ENCODE assay signal across 1 cellular context in the genomic region with DNA sequence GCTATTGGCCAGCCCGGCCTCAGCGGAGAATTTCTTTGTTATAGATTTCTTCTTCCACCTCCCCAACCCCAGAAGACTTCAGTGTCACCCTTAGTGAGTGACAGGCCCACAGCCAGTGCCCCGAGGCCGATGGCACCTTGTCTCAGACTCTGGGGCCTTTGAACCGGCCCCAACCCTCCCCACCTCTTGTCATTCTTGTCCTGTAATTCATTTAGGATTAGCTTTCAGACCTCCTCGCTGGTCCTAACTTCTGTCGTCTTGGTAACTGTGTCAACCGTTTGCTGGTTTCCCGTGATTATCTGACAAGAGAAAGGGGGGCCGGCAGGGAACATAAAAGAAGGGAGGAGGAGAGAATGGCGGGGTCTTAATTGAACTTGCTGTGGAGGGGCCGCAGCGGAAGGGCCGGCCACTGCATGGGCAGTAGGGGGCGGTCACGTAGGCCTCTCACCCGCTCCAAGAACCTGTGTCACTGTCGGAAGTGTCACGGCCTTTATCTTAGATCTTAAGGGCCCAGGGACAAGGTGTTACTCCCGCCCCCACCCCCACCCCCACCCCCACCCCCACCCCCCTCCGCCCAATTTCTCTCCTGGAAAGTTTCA.
TF ChIP-seq lines count a peak whose summit lies in the region.

No MANE protein-coding gene starts in this region.

TF ChIP-seq in K562, 482 proteins besides CTCF, POLR2A, EP300 and RAD21 (continued from another document and continues in another):
- TF ChIP-seq, protein P1, sequence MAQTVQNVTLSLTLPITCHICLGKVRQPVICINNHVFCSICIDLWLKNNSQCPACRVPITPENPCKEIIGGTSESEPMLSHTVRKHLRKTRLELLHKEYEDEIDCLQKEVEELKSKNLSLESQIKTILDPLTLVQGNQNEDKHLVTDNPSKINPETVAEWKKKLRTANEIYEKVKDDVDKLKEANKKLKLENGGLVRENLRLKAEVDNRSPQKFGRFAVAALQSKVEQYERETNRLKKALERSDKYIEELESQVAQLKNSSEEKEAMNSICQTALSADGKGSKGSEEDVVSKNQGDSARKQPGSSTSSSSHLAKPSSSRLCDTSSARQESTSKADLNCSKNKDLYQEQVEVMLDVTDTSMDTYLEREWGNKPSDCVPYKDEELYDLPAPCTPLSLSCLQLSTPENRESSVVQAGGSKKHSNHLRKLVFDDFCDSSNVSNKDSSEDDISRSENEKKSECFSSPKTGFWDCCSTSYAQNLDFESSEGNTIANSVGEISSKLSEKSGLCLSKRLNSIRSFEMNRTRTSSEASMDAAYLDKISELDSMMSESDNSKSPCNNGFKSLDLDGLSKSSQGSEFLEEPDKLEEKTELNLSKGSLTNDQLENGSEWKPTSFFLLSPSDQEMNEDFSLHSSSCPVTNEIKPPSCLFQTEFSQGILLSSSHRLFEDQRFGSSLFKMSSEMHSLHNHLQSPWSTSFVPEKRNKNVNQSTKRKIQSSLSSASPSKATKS (CRISPR knock-in tag; IDR thresholded peaks at IDR 0.05) = no peak
- TF ChIP-seq YBX1 (IDR thresholded peaks at IDR 0.05) (no peak), HDAC8 (tag; IDR thresholded peaks at IDR 0.05) (no peak), CREBBP (IDR thresholded peaks at IDR 0.05; ENCODE audit: low read depth, low read length) (no peak), ZNF23 (CRISPR knock-in tag; IDR thresholded peaks at IDR 0.05) (no peak), TARDBP (IDR thresholded peaks at IDR 0.05) (no peak), JUNB (CRISPR knock-in tag; conservative IDR thresholded peaks at IDR 0.05) (no peak), POLR2G (IDR thresholded peaks at IDR 0.05; ENCODE audit: low read depth, low read length) (peak; percentile 2; the same call in 1 of the 2 replicates), NCOA2 (IDR thresholded peaks at IDR 0.05; ENCODE audit: partially characterized antibody in 2 of 2) (no peak), SRSF9 (IDR thresholded peaks at IDR 0.05; ENCODE audit: borderline replicate concordance, low read depth, low read length) (no peak), ARID2 (IDR thresholded peaks at IDR 0.05) (no peak), FOXM1 (IDR thresholded peaks at IDR 0.05; ENCODE audit: low read depth) (no peak), FOXM1 (CRISPR knock-in tag; IDR thresholded peaks at IDR 0.05; ENCODE audit: low read depth) (no peak), BRD9 (IDR thresholded peaks at IDR 0.05; ENCODE audit: low read depth, partially characterized antibody) (peak; percentile 48), ZNF224 (CRISPR knock-in tag; IDR thresholded peaks at IDR 0.05) (no peak), ETV5 (CRISPR knock-in tag; IDR thresholded peaks at IDR 0.05; ENCODE audit: low read depth) (peak; percentile 79), CBX5 (IDR thresholded peaks at IDR 0.05; ENCODE audit: borderline replicate concordance, low read depth) (no peak), ZNF124 (CRISPR knock-in tag; IDR thresholded peaks at IDR 0.05) (no peak), ZNF282 (CRISPR knock-in tag; IDR thresholded peaks at IDR 0.05) (no peak), PHTF2 (CRISPR knock-in tag; IDR thresholded peaks at IDR 0.05) (no peak), PHB (CRISPR knock-in tag; IDR thresholded peaks at IDR 0.05) (no peak; the same call in 1 of the 2 replicates), MCM5 (IDR thresholded peaks at IDR 0.05; ENCODE audit: low read depth) (no peak), NCOA4 (IDR thresholded peaks at IDR 0.05; ENCODE audit: partially characterized antibody) (no peak), CREB1 (IDR thresholded peaks at IDR 0.05) (no peak), CREB1 (CRISPR knock-in tag; IDR thresholded peaks at IDR 0.05) (no peak; the same call in 1 of the 2 replicates), HDAC1 (IDR thresholded peaks at IDR 0.05) (peak in 1 of 2 experiments; percentile 49; a peak in 2 of 4 replicates), KLF16 (IDR thresholded peaks at IDR 0.05) (no peak), CHD2 (IDR thresholded peaks at IDR 0.05; ENCODE audit: low read depth, low read length) (0 out of 2 replicates have a peak, but pooled peaks have one; percentile 5), GATAD2B (IDR thresholded peaks at IDR 0.05; ENCODE audit: borderline replicate concordance) (no peak), HDGF (IDR thresholded peaks at IDR 0.05) (0 out of 2 replicates have a peak, but pooled peaks have one; percentile 17), YY1 (IDR thresholded peaks at IDR 0.05; ENCODE audit: borderline replicate concordance in 1 of 3, control insufficient read depth in 1 of 3, extremely low read depth in 1 of 3, insufficient read depth in 3 of 3, insufficient read length in 1 of 3, insufficient replicate concordance in 2 of 3, low read depth in 1 of 3, low read length in 2 of 3) (peak in 1 of 3 experiments; percentile 55), NEUROD1 (IDR thresholded peaks at IDR 0.05; ENCODE audit: borderline replicate concordance, low read depth, low read length, partially characterized antibody) (no peak), MEF2D (tag; conservative IDR thresholded peaks at IDR 0.05; ENCODE audit: low read depth) (no peak), GATA2 (CRISPR knock-in tag; IDR thresholded peaks at IDR 0.05) (peak; percentile 33; the same call in 1 of the 2 replicates), ZNF354B (CRISPR knock-in tag; IDR thresholded peaks at IDR 0.05) (no peak), TAF7 (tag; IDR thresholded peaks at IDR 0.05) (no peak)
- TF ChIP-seq, protein P2, sequence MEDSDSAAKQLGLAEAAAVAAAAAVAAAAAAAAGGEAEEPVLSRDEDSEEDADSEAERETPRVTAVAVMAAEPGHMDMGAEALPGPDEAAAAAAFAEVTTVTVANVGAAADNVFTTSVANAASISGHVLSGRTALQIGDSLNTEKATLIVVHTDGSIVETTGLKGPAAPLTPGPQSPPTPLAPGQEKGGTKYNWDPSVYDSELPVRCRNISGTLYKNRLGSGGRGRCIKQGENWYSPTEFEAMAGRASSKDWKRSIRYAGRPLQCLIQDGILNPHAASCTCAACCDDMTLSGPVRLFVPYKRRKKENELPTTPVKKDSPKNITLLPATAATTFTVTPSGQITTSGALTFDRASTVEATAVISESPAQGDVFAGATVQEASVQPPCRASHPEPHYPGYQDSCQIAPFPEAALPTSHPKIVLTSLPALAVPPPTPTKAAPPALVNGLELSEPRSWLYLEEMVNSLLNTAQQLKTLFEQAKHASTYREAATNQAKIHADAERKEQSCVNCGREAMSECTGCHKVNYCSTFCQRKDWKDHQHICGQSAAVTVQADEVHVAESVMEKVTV (CRISPR knock-in tag; IDR thresholded peaks at IDR 0.05) = no peak; the same call in 1 of the 2 replicates
- TF ChIP-seq, protein P3, sequence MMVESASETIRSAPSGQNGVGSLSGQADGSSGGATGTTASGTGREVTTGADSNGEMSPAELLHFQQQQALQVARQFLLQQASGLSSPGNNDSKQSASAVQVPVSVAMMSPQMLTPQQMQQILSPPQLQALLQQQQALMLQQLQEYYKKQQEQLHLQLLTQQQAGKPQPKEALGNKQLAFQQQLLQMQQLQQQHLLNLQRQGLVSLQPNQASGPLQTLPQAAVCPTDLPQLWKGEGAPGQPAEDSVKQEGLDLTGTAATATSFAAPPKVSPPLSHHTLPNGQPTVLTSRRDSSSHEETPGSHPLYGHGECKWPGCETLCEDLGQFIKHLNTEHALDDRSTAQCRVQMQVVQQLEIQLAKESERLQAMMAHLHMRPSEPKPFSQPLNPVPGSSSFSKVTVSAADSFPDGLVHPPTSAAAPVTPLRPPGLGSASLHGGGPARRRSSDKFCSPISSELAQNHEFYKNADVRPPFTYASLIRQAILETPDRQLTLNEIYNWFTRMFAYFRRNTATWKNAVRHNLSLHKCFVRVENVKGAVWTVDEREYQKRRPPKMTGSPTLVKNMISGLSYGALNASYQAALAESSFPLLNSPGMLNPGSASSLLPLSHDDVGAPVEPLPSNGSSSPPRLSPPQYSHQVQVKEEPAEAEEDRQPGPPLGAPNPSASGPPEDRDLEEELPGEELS (CRISPR knock-in tag; IDR thresholded peaks at IDR 0.05; ENCODE audit: borderline replicate concordance) = no peak
- TF ChIP-seq, protein P4, sequence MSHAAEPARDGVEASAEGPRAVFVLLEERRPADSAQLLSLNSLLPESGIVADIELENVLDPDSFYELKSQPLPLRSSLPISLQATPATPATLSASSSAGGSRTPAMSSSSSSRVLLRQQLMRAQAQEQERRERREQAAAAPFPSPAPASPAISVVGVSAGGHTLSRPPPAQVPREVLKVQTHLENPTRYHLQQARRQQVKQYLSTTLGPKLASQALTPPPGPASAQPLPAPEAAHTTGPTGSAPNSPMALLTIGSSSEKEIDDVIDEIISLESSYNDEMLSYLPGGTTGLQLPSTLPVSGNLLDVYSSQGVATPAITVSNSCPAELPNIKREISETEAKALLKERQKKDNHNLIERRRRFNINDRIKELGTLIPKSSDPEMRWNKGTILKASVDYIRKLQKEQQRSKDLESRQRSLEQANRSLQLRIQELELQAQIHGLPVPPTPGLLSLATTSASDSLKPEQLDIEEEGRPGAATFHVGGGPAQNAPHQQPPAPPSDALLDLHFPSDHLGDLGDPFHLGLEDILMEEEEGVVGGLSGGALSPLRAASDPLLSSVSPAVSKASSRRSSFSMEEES (CRISPR knock-in tag; IDR thresholded peaks at IDR 0.05) = no peak
- TF ChIP-seq, protein P5, sequence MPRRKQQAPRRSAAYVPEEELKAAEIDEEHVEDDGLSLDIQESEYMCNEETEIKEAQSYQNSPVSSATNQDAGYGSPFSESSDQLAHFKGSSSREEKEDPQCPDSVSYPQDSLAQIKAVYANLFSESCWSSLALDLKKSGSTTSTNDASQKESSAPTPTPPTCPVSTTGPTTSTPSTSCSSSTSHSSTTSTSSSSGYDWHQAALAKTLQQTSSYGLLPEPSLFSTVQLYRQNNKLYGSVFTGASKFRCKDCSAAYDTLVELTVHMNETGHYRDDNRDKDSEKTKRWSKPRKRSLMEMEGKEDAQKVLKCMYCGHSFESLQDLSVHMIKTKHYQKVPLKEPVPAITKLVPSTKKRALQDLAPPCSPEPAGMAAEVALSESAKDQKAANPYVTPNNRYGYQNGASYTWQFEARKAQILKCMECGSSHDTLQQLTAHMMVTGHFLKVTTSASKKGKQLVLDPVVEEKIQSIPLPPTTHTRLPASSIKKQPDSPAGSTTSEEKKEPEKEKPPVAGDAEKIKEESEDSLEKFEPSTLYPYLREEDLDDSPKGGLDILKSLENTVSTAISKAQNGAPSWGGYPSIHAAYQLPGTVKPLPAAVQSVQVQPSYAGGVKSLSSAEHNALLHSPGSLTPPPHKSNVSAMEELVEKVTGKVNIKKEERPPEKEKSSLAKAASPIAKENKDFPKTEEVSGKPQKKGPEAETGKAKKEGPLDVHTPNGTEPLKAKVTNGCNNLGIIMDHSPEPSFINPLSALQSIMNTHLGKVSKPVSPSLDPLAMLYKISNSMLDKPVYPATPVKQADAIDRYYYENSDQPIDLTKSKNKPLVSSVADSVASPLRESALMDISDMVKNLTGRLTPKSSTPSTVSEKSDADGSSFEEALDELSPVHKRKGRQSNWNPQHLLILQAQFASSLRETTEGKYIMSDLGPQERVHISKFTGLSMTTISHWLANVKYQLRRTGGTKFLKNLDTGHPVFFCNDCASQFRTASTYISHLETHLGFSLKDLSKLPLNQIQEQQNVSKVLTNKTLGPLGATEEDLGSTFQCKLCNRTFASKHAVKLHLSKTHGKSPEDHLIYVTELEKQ (CRISPR knock-in tag; IDR thresholded peaks at IDR 0.05) = no peak
- TF ChIP-seq, protein P6, sequence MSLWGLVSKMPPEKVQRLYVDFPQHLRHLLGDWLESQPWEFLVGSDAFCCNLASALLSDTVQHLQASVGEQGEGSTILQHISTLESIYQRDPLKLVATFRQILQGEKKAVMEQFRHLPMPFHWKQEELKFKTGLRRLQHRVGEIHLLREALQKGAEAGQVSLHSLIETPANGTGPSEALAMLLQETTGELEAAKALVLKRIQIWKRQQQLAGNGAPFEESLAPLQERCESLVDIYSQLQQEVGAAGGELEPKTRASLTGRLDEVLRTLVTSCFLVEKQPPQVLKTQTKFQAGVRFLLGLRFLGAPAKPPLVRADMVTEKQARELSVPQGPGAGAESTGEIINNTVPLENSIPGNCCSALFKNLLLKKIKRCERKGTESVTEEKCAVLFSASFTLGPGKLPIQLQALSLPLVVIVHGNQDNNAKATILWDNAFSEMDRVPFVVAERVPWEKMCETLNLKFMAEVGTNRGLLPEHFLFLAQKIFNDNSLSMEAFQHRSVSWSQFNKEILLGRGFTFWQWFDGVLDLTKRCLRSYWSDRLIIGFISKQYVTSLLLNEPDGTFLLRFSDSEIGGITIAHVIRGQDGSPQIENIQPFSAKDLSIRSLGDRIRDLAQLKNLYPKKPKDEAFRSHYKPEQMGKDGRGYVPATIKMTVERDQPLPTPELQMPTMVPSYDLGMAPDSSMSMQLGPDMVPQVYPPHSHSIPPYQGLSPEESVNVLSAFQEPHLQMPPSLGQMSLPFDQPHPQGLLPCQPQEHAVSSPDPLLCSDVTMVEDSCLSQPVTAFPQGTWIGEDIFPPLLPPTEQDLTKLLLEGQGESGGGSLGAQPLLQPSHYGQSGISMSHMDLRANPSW (CRISPR knock-in tag; IDR thresholded peaks at IDR 0.05) = no peak
- TF ChIP-seq, protein P7, sequence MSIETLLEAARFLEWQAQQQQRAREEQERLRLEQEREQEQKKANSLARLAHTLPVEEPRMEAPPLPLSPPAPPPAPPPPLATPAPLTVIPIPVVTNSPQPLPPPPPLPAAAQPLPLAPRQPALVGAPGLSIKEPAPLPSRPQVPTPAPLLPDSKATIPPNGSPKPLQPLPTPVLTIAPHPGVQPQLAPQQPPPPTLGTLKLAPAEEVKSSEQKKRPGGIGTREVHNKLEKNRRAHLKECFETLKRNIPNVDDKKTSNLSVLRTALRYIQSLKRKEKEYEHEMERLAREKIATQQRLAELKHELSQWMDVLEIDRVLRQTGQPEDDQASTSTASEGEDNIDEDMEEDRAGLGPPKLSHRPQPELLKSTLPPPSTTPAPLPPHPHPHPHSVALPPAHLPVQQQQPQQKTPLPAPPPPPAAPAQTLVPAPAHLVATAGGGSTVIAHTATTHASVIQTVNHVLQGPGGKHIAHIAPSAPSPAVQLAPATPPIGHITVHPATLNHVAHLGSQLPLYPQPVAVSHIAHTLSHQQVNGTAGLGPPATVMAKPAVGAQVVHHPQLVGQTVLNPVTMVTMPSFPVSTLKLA (conservative IDR thresholded peaks at IDR 0.05) = no peak
